Comparison of ENCODE assay signal across 8 cellular contexts in genomic region chr17:50863221-50863843, GRCh38. TPM values are rescaled to one million over a fixed set of nuclear protein-coding genes. Genes with fewer than 3 reads are reported as not detected.
A peak's percentile ranks its signal among the peaks of the same experiment; 100 is the strongest.
DNase-seq lines count a peak whose midpoint lies in the region; ATAC-seq, FAIRE-seq and TF ChIP-seq lines count a peak whose summit lies in the region.

No MANE protein-coding gene starts in this region.

- in situ Hi-C loops in KBM-7 (cut with MboI; ENCODE audit: low pct_unique_long_range_greater_than_20kb, low sequenced_read_pairs), result no loop called here

- 32 to 39% (median 34%) methylated on average over 11 of the region's 11 CpGs for WGBS in psoas muscle, 3 donors

- no peaks in the 10 kb centered on the region for H3K27me3 ChIP-seq in psoas muscle (ENCODE audit: insufficient read depth in 3 of 3, low read length in 2 of 3)

- DNase-seq in D721Med (ENCODE audit: insufficient read length, low spot score) (no peak), KBM-7 (peak; percentile 51), globus pallidus (ENCODE audit: low spot score) (peak; percentile 88), psoas muscle (no peak), NCI-H2227 (lab: John Stamatoyannopoulos, UW; ENCODE audit: unreplicated experiment) (no peak), NCI-H2029 treated with DMSO at 0.1 percent for 48 hours (lab: John Stamatoyannopoulos, UW) (no peak)
- peak; percentile 61 to 70 for DNase-seq in activated T-cell treated with anti-CD3 and anti-CD28 coated beads, Interleukin-2, amount 50 U/mL, for 48 hours

- intact Hi-C loops in psoas muscle (cut with DNase I), result loop anchor here in 1 of 2 donors (10.0 kb wide), 1 partner anchor 291 kb away; the partner anchor contains the start of gene NME1

- H3K27ac ChIP-seq in psoas muscle, result peak overlapping the region; percentile 100

- TF ChIP-seq CTCF in D721Med (IDR thresholded peaks at IDR 0.05; ENCODE audit: insufficient read depth, missing control alignments), result peak; percentile 54
- peak; percentile 61 for TF ChIP-seq CTCF in psoas muscle (IDR thresholded peaks at IDR 0.05)

- peaks cover 12% of the 10 kb centered on the region for H3K4me1 ChIP-seq in psoas muscle

- ATAC-seq in psoas muscle (no peak), GM18868 (IDR thresholded peaks at IDR 0.05; ENCODE audit: unreplicated experiment) (no peak)

- FAIRE-seq in D721Med (lab: Jason Lieb, UNC), result no peak

- H3K9me3 ChIP-seq in psoas muscle, result no peaks in the 10 kb centered on the region

- H3K4me3 ChIP-seq in psoas muscle, result peak overlapping the region; percentile 90

- H3K36me3 ChIP-seq in psoas muscle (ENCODE audit: insufficient read depth in 1 of 2, low read depth in 1 of 2), result peaks cover 0 to 28% of the 10 kb centered on the region in 2 donors

RNA-seq across cellular contexts. Expression of gene TOB1, which starts 2.8 kb away (rescaled TPM):
- total RNA-seq in psoas muscle, result 100 to 1,000 TPM in 3 of 4 donors, 10 to 100 TPM in 1; 74.9 to 155 (median 102) TPM
- polyA plus RNA-seq in psoas muscle, result 10 to 100 TPM; 12.8 to 40.9 (median 21.4) TPM

RNA-seq across cellular contexts. Expression of gene WFIKKN2, which starts 27.9 kb away (rescaled TPM):
- 1 to 10 TPM in 2 of 4 donors, under 1 TPM in 2; 0.25 to 3.4 (median 1.1) TPM for total RNA-seq in psoas muscle
- under 1 TPM; 0.09 to 0.32 (median 0.30) TPM for polyA plus RNA-seq in psoas muscle

Comparison
In these comparisons a context has a peak if more than half of its experiments do, and no peak if none do; other contexts are left out.
1. DNase-seq: peak in KBM-7 (single experiment), activated T-cell treated with anti-CD3 and anti-CD28 coated beads, Interleukin-2, amount 50 U/mL, for 48 hours (2 of 2) and globus pallidus (single experiment); none in D721Med (single experiment), psoas muscle (0 of 2), NCI-H2227 (single experiment) and NCI-H2029 treated with DMSO at 0.1 percent for 48 hours (single experiment).